Comparison of ENCODE assay signal across 6 cellular contexts in genomic region chr19:14023404-14024235, GRCh38. TPM values are rescaled to one million over a fixed set of nuclear protein-coding genes. Genes with fewer than 3 reads are reported as not detected.
A peak's percentile ranks its signal among the peaks of the same experiment; 100 is the strongest.
DNase-seq lines count a peak whose midpoint lies in the region; ATAC-seq, FAIRE-seq and TF ChIP-seq lines count a peak whose summit lies in the region.

No MANE protein-coding gene starts in this region.

- H3K9ac ChIP-seq in endothelial cell of umbilical vein (replicated peaks; ENCODE audit: extremely low read depth, insufficient read depth, low read length), result no peak overlapping the region

- H3K27me3 ChIP-seq in endothelial cell of umbilical vein (ENCODE audit: control insufficient read depth in 2 of 2, insufficient read depth in 2 of 2, low read length in 2 of 2), result peaks cover 0 to 5% of the 10 kb centered on the region in 2 experiments
- H3K27me3 ChIP-seq in testis, result no peaks in the 10 kb centered on the region

- H3K4me1 ChIP-seq in endothelial cell of umbilical vein (ENCODE audit: control insufficient read depth, extremely low read depth, insufficient read depth, low read length) (peaks cover 6% of the 10 kb centered on the region), testis (peaks cover 4% of the 10 kb centered on the region)

- POLR2A ChIA-PET in endothelial cell of umbilical vein (lab: Charles Lee), result no interaction called here

- no peaks in the 10 kb centered on the region for H3K9me1 ChIP-seq in endothelial cell of umbilical vein (replicated peaks; ENCODE audit: control insufficient read depth, extremely low read depth, insufficient read depth, low read length)

- intact Hi-C loops in endothelial cell of umbilical vein (cut with micrococcal nuclease) (no loop called here), testis (cut with DNase I; ENCODE audit: low total_unique reads) (no loop called here)

- H3K4me3 ChIP-seq in endothelial cell of umbilical vein (replicated peaks in 1 of 3; ENCODE audit: insufficient read depth in 1 of 3, low read depth in 1 of 3, low read length in 3 of 3) (no peak overlapping the region), testis (no peak overlapping the region)

- CTCF ChIA-PET in endothelial cell of umbilical vein (lab: Charles Lee), result interaction anchor here (0.6 to 2.7 kb wide), 9 partner anchors 8 to 118 kb away, joined by 3 to 25 read pairs (median 4); partner anchors contain the start of genes IL27RA and RFX1

- ATAC-seq in HG02759 (IDR thresholded peaks at IDR 0.05; ENCODE audit: unreplicated experiment), result no peak
- no peak for ATAC-seq in GM18909 (IDR thresholded peaks at IDR 0.05; ENCODE audit: poor library complexity, unreplicated experiment)

- H3K27ac ChIP-seq in endothelial cell of umbilical vein (ENCODE audit: insufficient read depth, low read depth, low read length), result no peak overlapping the region
- H3K27ac ChIP-seq in testis, result peak overlapping the region in 1 of 2 donors; percentile 39

- H3K9me3 ChIP-seq in endothelial cell of umbilical vein (replicated peaks; ENCODE audit: control insufficient read depth, insufficient read depth, low read length) (no peaks in the 10 kb centered on the region), testis (no peaks in the 10 kb centered on the region)

- peak; percentile 92 for FAIRE-seq in endothelial cell of umbilical vein (lab: Jason Lieb, UNC)

- TF ChIP-seq CTCF in endothelial cell of umbilical vein (IDR thresholded peaks at IDR 0.05; ENCODE audit: extremely low read depth in 1 of 2, insufficient read depth in 1 of 2, low read depth in 1 of 2, low read length in 2 of 2) (peak in 1 of 2 donors; percentile 48), testis (IDR thresholded peaks at IDR 0.05) (peak in 2 of 3 experiments; percentile 34 to 37)

- H3K4me2 ChIP-seq in endothelial cell of umbilical vein (ENCODE audit: insufficient read depth, low read length), result no peak overlapping the region

- H4K20me1 ChIP-seq in endothelial cell of umbilical vein (replicated peaks; ENCODE audit: control insufficient read depth, extremely low read depth, insufficient read depth, low read length), result no peaks in the 10 kb centered on the region

- dilution Hi-C loops in endothelial cell of umbilical vein (cut with MboI; ENCODE audit: extremely low pct_ligation_motif_present, low sequenced_read_pairs), result no loop called here

- BruUV-seq in endothelial cell of umbilical vein (replicated peaks; lab: Mats Ljungman, UMichigan), result no TSS peak

- H2AFZ ChIP-seq in endothelial cell of umbilical vein (ENCODE audit: low read depth, low read length), result no peak overlapping the region

- H3K79me2 ChIP-seq in endothelial cell of umbilical vein (ENCODE audit: control insufficient read depth, insufficient read depth, low read length), result no peaks in the 10 kb centered on the region

- no peak for TF ChIP-seq POLR2A in endothelial cell of umbilical vein (IDR thresholded peaks at IDR 0.05; ENCODE audit: low read depth, low read length)
- no peak for TF ChIP-seq POLR2A in testis (IDR thresholded peaks at IDR 0.05)

- peak; percentile 46 for DNase-seq in EH (ENCODE audit: low read depth)
- DNase-seq in NCI-H2227 (lab: John Stamatoyannopoulos, UW; ENCODE audit: unreplicated experiment), result peak; percentile 37
- DNase-seq in endothelial cell of umbilical vein (ENCODE audit: low read depth, low spot score), result peak; percentile 83
- peak; percentile 37 for DNase-seq in testis

- 59 to 62% methylated on average over 9 of the region's 9 CpGs for WGBS in testis, 2 donors

- no peaks in the 10 kb centered on the region for H3K36me3 ChIP-seq in endothelial cell of umbilical vein (ENCODE audit: control insufficient read depth in 2 of 2, extremely low read depth in 1 of 2, insufficient read depth in 2 of 2, low read length in 2 of 2)
- H3K36me3 ChIP-seq in testis (ENCODE audit: low read depth, missing control alignments), result no peaks in the 10 kb centered on the region

TF ChIP-seq in endothelial cell of umbilical vein, 7 proteins besides CTCF, POLR2A, EP300 and RAD21:
- no peak for TF ChIP-seq POLR2AphosphoS5 (IDR thresholded peaks at IDR 0.05; ENCODE audit: insufficient read depth, low read depth, low read length)
- peak; percentile 83 for TF ChIP-seq GATA2 (IDR thresholded peaks at IDR 0.05; ENCODE audit: insufficient read depth, insufficient read length, low read depth, low read length)
- peak; percentile 52 for TF ChIP-seq FOS (IDR thresholded peaks at IDR 0.05; ENCODE audit: borderline replicate concordance, insufficient read depth, low read length)

RNA-seq across cellular contexts. Expression of gene RLN3, which starts 4.3 kb away (rescaled TPM):
- total RNA-seq in endothelial cell of umbilical vein (not detected in 2 replicates), testis (not detected)
- polyA plus RNA-seq in endothelial cell of umbilical vein (not detected in 2 replicates), testis (ENCODE audit: insufficient read depth, low read depth, low replicate concordance) (1.7 TPM)
- not detected in 2 replicates for polyA plus RNA-seq in endothelial cell of umbilical vein (2011; cell fraction: cytosol; rRNA removed)
- polyA plus RNA-seq in endothelial cell of umbilical vein (2011; cell fraction: nucleus; rRNA removed), result not detected in 2 replicates
- not detected in 2 replicates for polyA plus RNA-seq in endothelial cell of umbilical vein (2012)
- not detected in 2 replicates for polyA minus RNA-seq in endothelial cell of umbilical vein
- polyA minus RNA-seq in endothelial cell of umbilical vein (2011; cell fraction: cytosol; rRNA and poly(A)+ RNA removed), result not detected
- not detected in 2 replicates for polyA minus RNA-seq in endothelial cell of umbilical vein (2011; cell fraction: nucleus; rRNA and poly(A)+ RNA removed)

RNA-seq across cellular contexts. Expression of gene IL27RA, which starts 7.9 kb away (rescaled TPM):
- 3.7 and 4.5 TPM in 2 replicates for total RNA-seq in endothelial cell of umbilical vein
- polyA plus RNA-seq in endothelial cell of umbilical vein, result 1.6 and 1.8 TPM in 2 replicates
- 1.6 and 1.9 TPM in 2 replicates for polyA plus RNA-seq in endothelial cell of umbilical vein (2011; cell fraction: cytosol; rRNA removed)
- polyA plus RNA-seq in endothelial cell of umbilical vein (2011; cell fraction: nucleus; rRNA removed), result 0.86 and 1.1 TPM in 2 replicates
- 2.1 and 2.4 TPM in 2 replicates for polyA plus RNA-seq in endothelial cell of umbilical vein (2012)
- polyA minus RNA-seq in endothelial cell of umbilical vein, result 1.1 and 1.8 TPM in 2 replicates
- 8.2 TPM for polyA minus RNA-seq in endothelial cell of umbilical vein (2011; cell fraction: cytosol; rRNA and poly(A)+ RNA removed)
- polyA minus RNA-seq in endothelial cell of umbilical vein (2011; cell fraction: nucleus; rRNA and poly(A)+ RNA removed), result 0.14 and 0.38 TPM in 2 replicates
- 1 to 10 TPM; 3.5 to 4.9 TPM for total RNA-seq in testis
- 5.2 TPM for polyA plus RNA-seq in testis (ENCODE audit: insufficient read depth, low read depth, low replicate concordance)

RNA-seq across cellular contexts. Expression of gene RFX1, which starts 17.5 kb away (rescaled TPM):
- 14.4 and 14.7 TPM in 2 replicates for total RNA-seq in endothelial cell of umbilical vein
- 2.2 and 2.3 TPM in 2 replicates for polyA plus RNA-seq in endothelial cell of umbilical vein
- 1.5 and 1.8 TPM in 2 replicates for polyA plus RNA-seq in endothelial cell of umbilical vein (2011; cell fraction: cytosol; rRNA removed)
- polyA plus RNA-seq in endothelial cell of umbilical vein (2011; cell fraction: nucleus; rRNA removed), result 5.0 and 6.1 TPM in 2 replicates
- 4.5 and 6.4 TPM in 2 replicates for polyA plus RNA-seq in endothelial cell of umbilical vein (2012)
- polyA minus RNA-seq in endothelial cell of umbilical vein, result 2.0 and 2.7 TPM in 2 replicates
- 8.4 TPM for polyA minus RNA-seq in endothelial cell of umbilical vein (2011; cell fraction: cytosol; rRNA and poly(A)+ RNA removed)
- polyA minus RNA-seq in endothelial cell of umbilical vein (2011; cell fraction: nucleus; rRNA and poly(A)+ RNA removed), result 2.3 and 7.0 TPM in 2 replicates
- 10 to 100 TPM; 18.3 to 24.2 TPM for total RNA-seq in testis
- 40.9 TPM for polyA plus RNA-seq in testis (ENCODE audit: insufficient read depth, low read depth, low replicate concordance)

RNA-seq across cellular contexts. Expression of gene PALM3, which starts 38.3 kb away (rescaled TPM):
- total RNA-seq in endothelial cell of umbilical vein, result 0.31 TPM in 1 of 2 replicates, not detected in the other
- polyA plus RNA-seq in endothelial cell of umbilical vein, result 0.08 TPM in 2 replicates
- polyA plus RNA-seq in endothelial cell of umbilical vein (2011; cell fraction: cytosol; rRNA removed), result 0.03 and 0.06 TPM in 2 replicates
- polyA plus RNA-seq in endothelial cell of umbilical vein (2011; cell fraction: nucleus; rRNA removed), result not detected in 2 replicates
- polyA plus RNA-seq in endothelial cell of umbilical vein (2012), result 0.28 TPM in 1 of 2 replicates, not detected in the other
- not detected in 2 replicates for polyA minus RNA-seq in endothelial cell of umbilical vein
- not detected for polyA minus RNA-seq in endothelial cell of umbilical vein (2011; cell fraction: cytosol; rRNA and poly(A)+ RNA removed)
- not detected in 2 replicates for polyA minus RNA-seq in endothelial cell of umbilical vein (2011; cell fraction: nucleus; rRNA and poly(A)+ RNA removed)
- total RNA-seq in testis, result 10 to 100 TPM; 21.3 to 34.6 TPM
- polyA plus RNA-seq in testis (ENCODE audit: insufficient read depth, low read depth, low replicate concordance), result 18.4 TPM

RNA-seq across cellular contexts. Expression of gene MISP3, which starts 49.0 kb away (rescaled TPM):
- total RNA-seq in endothelial cell of umbilical vein (0.31 TPM in 1 of 2 replicates, not detected in the other), testis (1 to 10 TPM; 4.2 to 7.2 TPM)
- polyA plus RNA-seq in endothelial cell of umbilical vein (0.25 and 0.26 TPM in 2 replicates), testis (ENCODE audit: insufficient read depth, low read depth, low replicate concordance) (0.76 TPM)
- polyA plus RNA-seq in endothelial cell of umbilical vein (2011; cell fraction: cytosol; rRNA removed), result 0.13 and 0.41 TPM in 2 replicates
- 0.13 and 0.14 TPM in 2 replicates for polyA plus RNA-seq in endothelial cell of umbilical vein (2011; cell fraction: nucleus; rRNA removed)
- polyA plus RNA-seq in endothelial cell of umbilical vein (2012), result 0.39 and 0.68 TPM in 2 replicates
- 0.11 and 0.19 TPM in 2 replicates for polyA minus RNA-seq in endothelial cell of umbilical vein
- polyA minus RNA-seq in endothelial cell of umbilical vein (2011; cell fraction: cytosol; rRNA and poly(A)+ RNA removed), result not detected
- not detected in 2 replicates for polyA minus RNA-seq in endothelial cell of umbilical vein (2011; cell fraction: nucleus; rRNA and poly(A)+ RNA removed)
